8 cellular contexts compared by ENCODE assay signal in the genomic region with DNA sequence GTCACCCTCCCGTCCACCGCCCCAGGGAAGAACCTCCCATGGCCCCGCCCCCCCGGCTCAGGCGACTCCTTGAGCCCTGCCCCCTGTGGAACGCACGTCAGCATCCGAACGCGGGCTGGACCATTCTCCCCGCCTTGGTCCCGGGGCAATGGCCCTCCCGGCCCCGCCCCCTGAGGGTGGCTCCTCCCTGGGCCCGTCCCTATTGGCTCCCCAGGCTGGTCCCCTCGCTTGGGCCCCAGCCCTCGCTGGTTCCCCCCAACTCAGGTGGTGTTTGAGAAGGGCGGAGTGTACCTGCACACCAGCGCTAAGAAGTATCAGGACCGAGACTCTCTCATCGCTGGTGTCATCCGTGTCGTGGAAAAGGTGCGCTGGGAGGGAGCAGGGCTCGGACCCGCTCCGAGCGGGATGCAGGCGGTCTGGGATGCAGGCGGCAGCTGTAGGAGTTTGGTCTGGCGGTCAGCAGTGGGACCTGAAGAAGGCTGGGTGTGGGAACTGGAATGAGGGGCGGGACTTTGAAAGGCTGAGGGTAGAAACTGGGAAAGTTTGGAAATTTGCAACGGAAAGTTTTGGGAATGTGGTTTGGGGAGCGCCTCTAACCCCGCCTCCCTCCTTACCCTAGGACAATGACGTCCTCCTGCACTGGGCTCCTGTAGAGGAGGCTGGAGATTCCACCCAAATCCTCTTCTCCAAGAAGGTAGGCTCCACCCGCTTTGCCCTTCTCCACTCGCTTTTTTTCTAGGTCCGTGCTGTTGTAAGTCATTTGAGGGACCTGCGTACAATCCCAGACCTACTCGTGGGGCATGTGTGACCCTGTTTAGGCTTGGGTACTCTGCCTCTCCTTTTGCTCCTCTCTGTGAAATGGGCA. TPM values are rescaled to one million over a fixed set of nuclear protein-coding genes. Genes with fewer than 3 reads are reported as not detected.
DNase-seq lines count a peak whose midpoint lies in the region; ATAC-seq and TF ChIP-seq lines count a peak whose summit lies in the region.

No MANE protein-coding gene starts in this region.

- H3K27me3 ChIP-seq in adipocyte (replicated peaks; ENCODE audit: control insufficient read depth, insufficient read depth, low read length) (no peaks in the 10 kb centered on the region), heart left ventricle (no peaks in the 10 kb centered on the region), upper lobe of right lung (no peaks in the 10 kb centered on the region)

- DNase-seq in NCI-H1092 treated with DMSO at 0.1 percent for 48 hours (lab: John Stamatoyannopoulos, UW) (peak; percentile 86), SKM-1 (lab: John Stamatoyannopoulos, UW; ENCODE audit: unreplicated experiment) (peak; percentile 38), adipocyte (ENCODE audit: low read depth) (peak; percentile 100), heart left ventricle (peak; percentile 98 to 99 (median 99)), posterior cingulate gyrus (peak; percentile 89 to 99 (median 95)), upper lobe of right lung (peak; percentile 100)

- H3K4me1 ChIP-seq in adipocyte (ENCODE audit: control insufficient read depth, insufficient read depth, low read length) (peaks cover 22% of the 10 kb centered on the region), heart left ventricle (peaks cover 0 to 28% (median 19%) of the 10 kb centered on the region in 12 donors), upper lobe of right lung (peaks cover 22% of the 10 kb centered on the region)

- peak overlapping the region; percentile 99 for H3K9ac ChIP-seq in adipocyte (ENCODE audit: low read length)

- TF ChIP-seq CTCF in GM12875 (IDR thresholded peaks at IDR 0.05; ENCODE audit: borderline replicate concordance, insufficient read depth, low read depth, low read length): no peak
- no peak for TF ChIP-seq CTCF in heart left ventricle (IDR thresholded peaks at IDR 0.05)
- TF ChIP-seq CTCF in upper lobe of right lung (IDR thresholded peaks at IDR 0.05): no peak

- H3K4me3 ChIP-seq in GM12875 (ENCODE audit: low read depth, low read length): peak overlapping the region; percentile 100
- H3K4me3 ChIP-seq in adipocyte (ENCODE audit: low read length): peak overlapping the region; percentile 93
- H3K4me3 ChIP-seq in heart left ventricle: peak overlapping the region; percentile 52 to 98 (median 83)
- peak overlapping the region; percentile 82 for H3K4me3 ChIP-seq in upper lobe of right lung

- ATAC-seq in HG02642 (IDR thresholded peaks at IDR 0.05; ENCODE audit: poor library complexity, unreplicated experiment): peak; percentile 51
- peak; percentile 63 to 80 (median 77) for ATAC-seq in heart left ventricle
- ATAC-seq in upper lobe of right lung: peak; percentile 83

- intact Hi-C loops in heart left ventricle (cut with DNase I): loop anchor here in 6 of 10 donors (1.0 to 5.0 kb wide), 10 partner anchors 49 to 425 kb away; a partner anchor contains a TSS
- intact Hi-C loops in posterior cingulate gyrus (cut with DNase I): loop anchor here (1.0 to 10.0 kb wide), 3 partner anchors 28 to 383 kb away; a partner anchor contains a TSS
- intact Hi-C loops in upper lobe of right lung (cut with DNase I): no loop called here

- H3K36me3 ChIP-seq in adipocyte (ENCODE audit: control insufficient read depth, insufficient read depth, low read length, severe bottlenecking): peaks cover 47% of the 10 kb centered on the region
- peaks cover 2 to 52% (median 45%) of the 10 kb centered on the region in 9 donors for H3K36me3 ChIP-seq in heart left ventricle
- peaks cover 45% of the 10 kb centered on the region for H3K36me3 ChIP-seq in upper lobe of right lung

- TF ChIP-seq POLR2A in heart left ventricle (IDR thresholded peaks at IDR 0.05): no peak

- H3K9me3 ChIP-seq in adipocyte (ENCODE audit: control insufficient read depth, low read length) (no peaks in the 10 kb centered on the region), heart left ventricle (no peaks in the 10 kb centered on the region), upper lobe of right lung (no peaks in the 10 kb centered on the region)

- H3K27ac ChIP-seq in heart left ventricle (peak overlapping the region; percentile 96 to 100 (median 98)), upper lobe of right lung (peak overlapping the region; percentile 100)

- WGBS in heart left ventricle, 4 donors: 9 to 14% (median 10%) methylated on average over 27 to 41 of the region's 41 CpGs

RNA-seq across cellular contexts. Expression of a gene that starts 0.6 kb away (rescaled TPM):
- total RNA-seq in heart left ventricle (10 to 100 TPM; 30.1 to 54.8 (median 39.8) TPM), upper lobe of right lung (57.1 TPM)
- polyA plus RNA-seq in heart left ventricle: 10 to 100 TPM; 30.7 to 35.9 TPM

RNA-seq across cellular contexts. Expression of a gene that starts 1.0 kb away (rescaled TPM):
- total RNA-seq in heart left ventricle: 10 to 100 TPM; 25.3 to 46.0 (median 31.2) TPM
- polyA plus RNA-seq in heart left ventricle: 10 to 100 TPM; 41.9 to 55.1 TPM
- 29.4 TPM for total RNA-seq in upper lobe of right lung

RNA-seq across cellular contexts. Expression of a gene that starts 10.7 kb away (rescaled TPM):
- 10 to 100 TPM; 26.6 to 57.0 (median 36.8) TPM for total RNA-seq in heart left ventricle
- polyA plus RNA-seq in heart left ventricle: 10 to 100 TPM; 32.7 to 54.7 TPM
- total RNA-seq in upper lobe of right lung: 83.2 TPM

RNA-seq across cellular contexts. Expression of a gene that starts 18.6 kb away (rescaled TPM):
- total RNA-seq in heart left ventricle: 10 to 100 TPM in 2 of 9 donors, under 1 TPM in 4, not detected in 3; 0.27 to 21.6 (median 0.64) TPM
- polyA plus RNA-seq in heart left ventricle: under 1 TPM in 1 of 2 donors, not detected in 1; 0.30 TPM
- total RNA-seq in upper lobe of right lung: 1.8 TPM

RNA-seq across cellular contexts. Expression of a gene that starts 27.2 kb away (rescaled TPM):
- 100 to 1,000 TPM in 1 of 9 donors, 10 to 100 TPM in 8; 70.9 to 109 (median 91.5) TPM for total RNA-seq in heart left ventricle
- polyA plus RNA-seq in heart left ventricle: 100 to 1,000 TPM in 1 of 2 donors, 10 to 100 TPM in 1; 85.9 to 135 TPM
- 104 TPM for total RNA-seq in upper lobe of right lung

Comparison
In these comparisons a context has a peak if more than half of its experiments do, and no peak if none do; other contexts are left out.
1. Peak in every context shown above with its lines: DNase-seq, ATAC-seq, H3K4me3 ChIP-seq and H3K27ac ChIP-seq.
2. DNase-seq: peak in every context shown above with its lines; median percentile 100 in adipocyte; 100 in upper lobe of right lung; 99 in heart left ventricle; 95 in posterior cingulate gyrus; 86 in NCI-H1092 treated with DMSO at 0.1 percent for 48 hours; 38 in SKM-1.